Comparison of ENCODE assay signal across 8 cellular contexts in the genomic region with DNA sequence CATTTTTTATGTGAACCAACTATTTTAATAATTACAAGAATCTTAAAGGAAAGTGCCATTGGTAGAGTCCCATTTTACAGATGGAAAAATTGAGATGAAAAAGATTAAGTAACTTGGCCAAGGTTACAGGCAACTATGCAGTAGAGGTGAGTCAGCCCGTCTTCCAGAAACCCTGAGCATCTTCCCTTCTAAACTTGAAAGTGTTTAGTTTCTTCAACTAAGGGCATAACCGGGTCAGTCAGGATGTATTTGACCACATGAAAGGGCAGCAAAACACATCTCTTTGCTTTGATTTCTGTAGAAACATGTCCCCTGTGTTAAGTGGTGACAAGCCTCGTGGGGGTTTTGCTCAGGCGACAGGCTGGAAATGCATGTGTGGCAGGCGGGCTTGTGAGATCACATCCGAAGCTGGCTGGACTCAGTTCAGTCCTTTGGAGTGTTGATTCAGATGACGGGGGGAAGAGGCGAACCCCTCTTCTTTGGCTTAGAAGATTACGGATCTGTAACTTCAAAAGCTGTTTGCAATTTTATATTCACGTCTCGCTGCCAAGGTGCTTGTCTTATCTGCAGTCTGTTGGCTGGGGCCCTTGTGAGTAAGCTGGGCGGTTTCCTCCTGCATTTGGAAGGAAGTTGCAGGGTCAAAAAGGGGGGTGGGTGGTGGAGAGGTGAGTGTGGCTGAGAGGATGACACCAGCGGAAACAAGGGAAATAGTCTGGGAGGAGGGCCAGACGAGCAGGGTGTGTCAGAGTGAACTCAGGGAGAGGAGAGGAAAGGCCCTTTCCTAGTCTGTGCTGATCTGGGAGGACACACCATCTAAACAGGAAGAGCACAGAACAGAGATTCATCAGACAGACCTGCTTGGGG.
DNase-seq lines count a peak whose midpoint lies in the region; ATAC-seq lines count a peak whose summit lies in the region.

No MANE protein-coding gene starts in this region.

- DNase-seq in HT1080 (ENCODE audit: low read depth) (peak; percentile 99), non-pigmented ciliary epithelial cell (ENCODE audit: low read depth) (peak; percentile 96), HuH-7 (ENCODE audit: low spot score) (no peak), NCI-H524 (lab: John Stamatoyannopoulos, UW) (no peak)
- peak; percentile 29 to 63 for DNase-seq in activated CD4-positive, alpha-beta T cell treated with anti-CD3 and anti-CD28 coated beads, Interleukin-2, amount 50 U/mL, for 24 hours (ENCODE audit: low read depth in 1 of 2, low spot score in 1 of 2)
- DNase-seq in effector CD8-positive, alpha-beta T cell (lab: John Stamatoyannopoulos, UW), result peak; percentile 50

- peaks cover 19% of the 10 kb centered on the region for H3K4me1 ChIP-seq in thymus (ENCODE audit: control insufficient read depth, insufficient read depth, low read length)

- H3K27me3 ChIP-seq in thymus (ENCODE audit: control insufficient read depth, insufficient read depth), result no peaks in the 10 kb centered on the region

- peak overlapping the region; percentile 25 for H3K4me3 ChIP-seq in thymus (ENCODE audit: low read length)

- H3K36me3 ChIP-seq in thymus (ENCODE audit: control insufficient read depth, insufficient read depth), result no peaks in the 10 kb centered on the region

- peak; percentile 57 for ATAC-seq in GM18909 (IDR thresholded peaks at IDR 0.05; ENCODE audit: poor library complexity, unreplicated experiment)

- 1% methylated on average over 14 of the region's 14 CpGs for WGBS in thymus

- H3K9me3 ChIP-seq in thymus (ENCODE audit: control insufficient read depth), result no peaks in the 10 kb centered on the region

- H3K27ac ChIP-seq in thymus (ENCODE audit: low read depth), result peak overlapping the region; percentile 74

Comparison
In these comparisons a context has a peak if more than half of its experiments do, and no peak if none do; other contexts are left out.
1. DNase-seq: peak in HT1080 (single experiment), activated CD4-positive, alpha-beta T cell treated with anti-CD3 and anti-CD28 coated beads, Interleukin-2, amount 50 U/mL, for 24 hours (2 of 2), effector CD8-positive, alpha-beta T cell (single experiment) and non-pigmented ciliary epithelial cell (single experiment); none in HuH-7 (single experiment) and NCI-H524 (0 of 2).